Comparison of ENCODE assay signal across 7 cellular contexts in the genomic region with DNA sequence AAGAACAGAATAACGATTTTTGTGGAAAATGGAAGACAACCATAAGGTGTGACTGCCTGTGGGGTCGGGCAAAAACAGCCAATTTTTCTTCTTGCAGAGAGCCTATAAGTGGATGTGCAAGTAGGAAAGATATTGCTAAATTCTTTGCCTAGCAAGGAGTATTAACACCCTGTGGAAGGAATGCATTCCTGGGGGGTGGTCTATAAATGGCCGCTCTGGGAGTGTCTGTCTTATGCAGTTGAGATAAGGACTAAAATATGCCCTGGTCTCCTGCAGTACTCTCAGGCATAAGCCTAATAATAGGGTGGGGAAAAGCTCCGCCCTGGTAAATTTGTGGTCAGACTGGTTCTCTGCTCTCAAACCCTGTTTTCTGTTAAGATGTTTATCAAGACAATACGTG.
DNase-seq lines count a peak whose midpoint lies in the region; ATAC-seq and TF ChIP-seq lines count a peak whose summit lies in the region.
"Not testable (repeated sequence)": the region's sequence is repeated elsewhere in the genome, so short reads cannot be mapped to it uniquely, and the experiment has no call there.

No MANE protein-coding gene starts in this region.

- H3K9ac ChIP-seq in DND-41 (ENCODE audit: low read depth, low read length) = not testable (repeated sequence)

- not testable (repeated sequence) for H3K36me3 Mint-ChIP-seq in Caco-2 (ENCODE audit: insufficient read depth, unreplicated experiment); activated CD4-positive, alpha-beta T cell treated with anti-CD3 and anti-CD28 coated beads for 36 hours (ENCODE audit: low read depth); activated naive CD4-positive, alpha-beta T cell treated with anti-CD3 and anti-CD28 coated beads for 36 hours (ENCODE audit: low read depth); glutamatergic neuron (ENCODE audit: unreplicated experiment); nephron progenitor cell (ENCODE audit: low read depth)

- H3K4me1 Mint-ChIP-seq in Caco-2 (ENCODE audit: low read depth, unreplicated experiment); activated CD4-positive, alpha-beta T cell treated with anti-CD3 and anti-CD28 coated beads for 36 hours; activated naive CD4-positive, alpha-beta T cell treated with anti-CD3 and anti-CD28 coated beads for 36 hours (ENCODE audit: low read depth); glutamatergic neuron (ENCODE audit: low read depth, unreplicated experiment); nephron progenitor cell: not testable (repeated sequence)

- not testable (repeated sequence) for H3K27ac Mint-ChIP-seq in Caco-2 (ENCODE audit: unreplicated experiment); activated CD4-positive, alpha-beta T cell treated with anti-CD3 and anti-CD28 coated beads for 36 hours; activated naive CD4-positive, alpha-beta T cell treated with anti-CD3 and anti-CD28 coated beads for 36 hours; glutamatergic neuron (ENCODE audit: unreplicated experiment); nephron progenitor cell

- H3K27me3 Mint-ChIP-seq in Caco-2 (ENCODE audit: insufficient read depth, unreplicated experiment); activated CD4-positive, alpha-beta T cell treated with anti-CD3 and anti-CD28 coated beads for 36 hours; activated naive CD4-positive, alpha-beta T cell treated with anti-CD3 and anti-CD28 coated beads for 36 hours (ENCODE audit: low read depth); glutamatergic neuron (ENCODE audit: unreplicated experiment); nephron progenitor cell (ENCODE audit: low read depth, poor library complexity): not testable (repeated sequence)

- H3K27ac ChIP-seq in DND-41 (ENCODE audit: low read length) = not testable (repeated sequence)

- H3K9me3 Mint-ChIP-seq in Caco-2 (ENCODE audit: unreplicated experiment) (peaks cover 45% of the 10 kb centered on the region), glutamatergic neuron (ENCODE audit: unreplicated experiment) (peaks cover 11% of the 10 kb centered on the region), nephron progenitor cell (peaks cover 22% of the 10 kb centered on the region)
- peaks cover 16% of the 10 kb centered on the region for H3K9me3 Mint-ChIP-seq in activated CD4-positive, alpha-beta T cell treated with anti-CD3 and anti-CD28 coated beads for 36 hours (ENCODE audit: low read depth)
- not testable (repeated sequence) for H3K9me3 Mint-ChIP-seq in activated naive CD4-positive, alpha-beta T cell treated with anti-CD3 and anti-CD28 coated beads for 36 hours

- H3K4me2 ChIP-seq in DND-41 (ENCODE audit: insufficient read depth, low read length) = not testable (repeated sequence)

- H2AFZ ChIP-seq in DND-41 (ENCODE audit: low read depth, low read length) = not testable (repeated sequence)

- H3K79me2 ChIP-seq in DND-41 (ENCODE audit: insufficient read depth, low read length) = not testable (repeated sequence)

- H3K27me3 ChIP-seq in Caco-2 (replicated peaks; ENCODE audit: control insufficient read depth, insufficient read depth, low read length); DND-41 (ENCODE audit: insufficient read depth, low read length, poor library complexity): not testable (repeated sequence)

- not testable (repeated sequence) for H3K36me3 ChIP-seq in Caco-2 (ENCODE audit: control insufficient read depth, insufficient read depth, low read length); DND-41 (ENCODE audit: insufficient read depth, low read length)

- H3K4me3 ChIP-seq in Caco-2 (ENCODE audit: low read depth, low read length); DND-41 (ENCODE audit: low read depth in 1 of 2, low read length in 2 of 2): not testable (repeated sequence)

- peak; percentile 33 to 36 for DNase-seq in Caco-2
- peak; percentile 18 for DNase-seq in DND-41
- peak; percentile 7 for DNase-seq in OCI-M1 (lab: John Stamatoyannopoulos, UW)
- DNase-seq in activated CD4-positive, alpha-beta T cell treated with anti-CD3 and anti-CD28 coated beads for 36 hours = peak; percentile 4
- peak; percentile 4 for DNase-seq in activated naive CD4-positive, alpha-beta T cell treated with anti-CD3 and anti-CD28 coated beads for 36 hours
- DNase-seq in glutamatergic neuron = peak; percentile 18
- peak; percentile 2 for DNase-seq in nephron progenitor cell

- H4K20me1 ChIP-seq in DND-41 (ENCODE audit: insufficient read depth, low read length) = not testable (repeated sequence)

- peaks cover 17% of the 10 kb centered on the region for H3K9me3 ChIP-seq in Caco-2
- peaks cover 11% of the 10 kb centered on the region for H3K9me3 ChIP-seq in DND-41 (ENCODE audit: insufficient read depth, low read length, severe bottlenecking)

- not testable (repeated sequence) for ATAC-seq in DND-41 (ENCODE audit: insufficient read depth, low read depth); activated CD4-positive, alpha-beta T cell treated with anti-CD3 and anti-CD28 coated beads for 36 hours

- CTCF ChIA-PET in Caco-2 (lab: Charles Lee); activated CD4-positive, alpha-beta T cell treated with anti-CD3 and anti-CD28 coated beads for 36 hours (lab: Charles Lee); activated naive CD4-positive, alpha-beta T cell treated with anti-CD3 and anti-CD28 coated beads for 36 hours (lab: Charles Lee): not testable (repeated sequence)

- POLR2A ChIA-PET in Caco-2 (lab: Charles Lee); activated CD4-positive, alpha-beta T cell treated with anti-CD3 and anti-CD28 coated beads for 36 hours (lab: Charles Lee): not testable (repeated sequence)

- H3K4me3 Mint-ChIP-seq in Caco-2 (ENCODE audit: unreplicated experiment); activated CD4-positive, alpha-beta T cell treated with anti-CD3 and anti-CD28 coated beads for 36 hours; activated naive CD4-positive, alpha-beta T cell treated with anti-CD3 and anti-CD28 coated beads for 36 hours; glutamatergic neuron (ENCODE audit: unreplicated experiment); nephron progenitor cell: not testable (repeated sequence)

- intact Hi-C loops in Caco-2 (cut with micrococcal nuclease; ENCODE audit: unreplicated experiment); activated CD4-positive, alpha-beta T cell treated with anti-CD3 and anti-CD28 coated beads for 36 hours (cut with DNase I, micrococcal nuclease); activated naive CD4-positive, alpha-beta T cell treated with anti-CD3 and anti-CD28 coated beads for 36 hours (cut with micrococcal nuclease): not testable (repeated sequence)

- not testable (repeated sequence) for H3K4me1 ChIP-seq in Caco-2; DND-41 (ENCODE audit: insufficient read depth, low read length)

- TF ChIP-seq CTCF in Caco-2 (IDR thresholded peaks at IDR 0.05; ENCODE audit: insufficient read depth in 1 of 2, low read depth in 1 of 2, low read length in 1 of 2, severe bottlenecking in 1 of 2, unreplicated experiment in 1 of 2); DND-41 (IDR thresholded peaks at IDR 0.05; ENCODE audit: borderline replicate concordance, extremely low read depth, low read length, poor library complexity, severe bottlenecking); glutamatergic neuron (IDR thresholded peaks at IDR 0.05; ENCODE audit: partially characterized antibody, unreplicated experiment); nephron progenitor cell (IDR thresholded peaks at IDR 0.05): not testable (repeated sequence)

- BruUV-seq in Caco-2 (replicated peaks; lab: Mats Ljungman, UMichigan) = not testable (repeated sequence)
